8 cellular contexts compared by ENCODE assay signal in the genomic region with DNA sequence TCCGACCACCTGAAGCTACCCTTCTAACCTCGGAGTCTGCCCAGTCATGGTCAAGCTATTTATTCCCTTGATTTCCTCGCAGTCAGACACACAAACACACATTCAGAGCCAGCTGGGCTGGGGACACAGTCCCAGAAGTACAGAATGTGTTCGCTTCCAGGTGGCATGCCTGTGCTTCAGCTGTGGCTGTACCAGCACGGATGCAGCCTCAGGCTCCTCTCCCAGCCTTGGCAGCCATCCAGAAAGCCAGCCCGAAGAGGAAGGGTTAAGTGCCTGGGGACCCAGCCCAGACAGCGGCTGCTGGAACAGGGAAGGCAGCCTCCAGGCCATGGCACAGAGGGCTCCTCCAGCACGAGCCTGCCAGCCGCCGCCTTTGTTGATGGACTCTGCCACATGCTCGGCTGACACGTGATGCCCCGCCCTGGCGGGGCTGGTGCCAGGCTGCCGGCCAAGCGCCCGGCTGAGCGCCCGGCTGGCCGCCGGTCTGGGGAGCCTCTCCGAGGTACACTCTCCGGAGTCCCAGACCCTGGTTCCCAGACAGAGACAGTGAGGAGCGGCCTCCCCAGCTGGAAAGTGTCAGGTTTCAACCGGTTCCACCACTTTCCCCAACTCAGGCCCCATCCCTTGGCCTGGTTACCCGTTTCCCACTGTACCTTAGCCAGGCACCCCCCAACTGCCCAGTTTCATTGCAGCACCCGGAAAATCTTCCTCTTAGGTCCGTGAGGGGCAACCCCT. TPM values are rescaled to one million over a fixed set of nuclear protein-coding genes. Genes with fewer than 3 reads are reported as not detected.
A peak's percentile ranks its signal among the peaks of the same experiment; 100 is the strongest.
DNase-seq lines count a peak whose midpoint lies in the region; ATAC-seq lines count a peak whose summit lies in the region.

No MANE protein-coding gene starts in this region.

- H3K9me3 ChIP-seq in mucosa of rectum (ENCODE audit: control insufficient read depth in 2 of 2, low read length in 2 of 2) (no peaks in the 10 kb centered on the region), T-helper 17 cell (ENCODE audit: control insufficient read depth, low read length, poor library complexity, severe bottlenecking) (no peaks in the 10 kb centered on the region)

- H3K9me3 Mint-ChIP-seq in activated T-cell treated with anti-CD3 and anti-CD28 coated beads, Interleukin-2, amount 50 U/mL, for 4 hours = no peaks in the 10 kb centered on the region

- no peak overlapping the region for H3K27ac Mint-ChIP-seq in T-helper 17 cell

- no peak overlapping the region for H3K4me3 Mint-ChIP-seq in T-helper 17 cell
- H3K4me3 Mint-ChIP-seq in activated T-cell treated with anti-CD3 and anti-CD28 coated beads, Interleukin-2, amount 50 U/mL, for 4 hours = no peak overlapping the region

- H3K36me3 ChIP-seq in mucosa of rectum (ENCODE audit: control insufficient read depth in 2 of 2, insufficient read depth in 2 of 2, low read length in 2 of 2) = peaks cover 0 to 3% of the 10 kb centered on the region in 2 donors

- H3K4me1 Mint-ChIP-seq in T-helper 17 cell = peaks cover 45% of the 10 kb centered on the region
- peaks cover 72% of the 10 kb centered on the region for H3K4me1 Mint-ChIP-seq in activated T-cell treated with anti-CD3 and anti-CD28 coated beads, Interleukin-2, amount 50 U/mL, for 4 hours (ENCODE audit: low read depth)

- DNase-seq in NCI-H82 (lab: John Stamatoyannopoulos, UW) (peak; percentile 42), NCI-H82 treated with DMSO at 0.1 percent for 48 hours (lab: John Stamatoyannopoulos, UW; ENCODE audit: unreplicated experiment) (no peak), RPMI8226 (peak; percentile 73), fibroblast of gingiva (ENCODE audit: low read depth) (peak; percentile 72), T-helper 17 cell (no peak)
- no peak for DNase-seq in activated T-cell treated with anti-CD3 and anti-CD28 coated beads, Interleukin-2, amount 50 U/mL, for 4 hours

- H3K4me3 ChIP-seq in mucosa of rectum (ENCODE audit: low read length in 2 of 2) = peak overlapping the region; percentile 0 to 32

- H3K27me3 ChIP-seq in mucosa of rectum (ENCODE audit: control insufficient read depth in 2 of 2, insufficient read depth in 2 of 2, low read length in 2 of 2) = no peaks in the 10 kb centered on the region

- H3K27me3 Mint-ChIP-seq in T-helper 17 cell = no peaks in the 10 kb centered on the region
- no peaks in the 10 kb centered on the region for H3K27me3 Mint-ChIP-seq in activated T-cell treated with anti-CD3 and anti-CD28 coated beads, Interleukin-2, amount 50 U/mL, for 4 hours (ENCODE audit: low read depth)

- ATAC-seq in T-helper 17 cell (no peak), GM19395 (IDR thresholded peaks at IDR 0.05; ENCODE audit: unreplicated experiment) (no peak)
- no peak for ATAC-seq in activated T-cell treated with anti-CD3 and anti-CD28 coated beads, Interleukin-2, amount 50 U/mL, for 4 hours

- H3K36me3 Mint-ChIP-seq in T-helper 17 cell (ENCODE audit: low read depth) = no peaks in the 10 kb centered on the region
- H3K36me3 Mint-ChIP-seq in activated T-cell treated with anti-CD3 and anti-CD28 coated beads, Interleukin-2, amount 50 U/mL, for 4 hours (ENCODE audit: insufficient read depth) = peaks cover 3% of the 10 kb centered on the region

- H3K4me1 ChIP-seq in mucosa of rectum (ENCODE audit: control insufficient read depth in 2 of 2, insufficient read depth in 2 of 2, low read length in 2 of 2) = peaks cover 87 to 93% of the 10 kb centered on the region in 2 donors

- peak overlapping the region; percentile 57 to 92 for H3K27ac ChIP-seq in mucosa of rectum (ENCODE audit: low read depth in 2 of 2, low read length in 2 of 2)

- peak overlapping the region; percentile 45 to 58 for H3K9ac ChIP-seq in mucosa of rectum (ENCODE audit: low read depth in 1 of 2, low read length in 2 of 2)

RNA-seq across cellular contexts. Expression of gene BMF, which starts 5.4 kb away (rescaled TPM):
- 10 to 100 TPM in 1 of 2 donors, 1 to 10 TPM in 1; 8.0 to 13.4 TPM for total RNA-seq in T-helper 17 cell
- 1 to 10 TPM; 3.1 to 7.1 (median 6.6) TPM for total RNA-seq in activated T-cell treated with anti-CD3 and anti-CD28 coated beads, Interleukin-2, amount 50 U/mL, for 4 hours

RNA-seq across cellular contexts. Expression of gene BUB1B, which starts 57.6 kb away (rescaled TPM):
- total RNA-seq in T-helper 17 cell = 1 to 10 TPM; 1.1 to 3.4 TPM
- 10 to 100 TPM; 12.1 to 17.4 (median 15.6) TPM for total RNA-seq in activated T-cell treated with anti-CD3 and anti-CD28 coated beads, Interleukin-2, amount 50 U/mL, for 4 hours

Comparison
In these comparisons a context has a peak if more than half of its experiments do, and no peak if none do; other contexts are left out.
1. DNase-seq: peak in NCI-H82 (single experiment), RPMI8226 (single experiment) and fibroblast of gingiva (single experiment); none in NCI-H82 treated with DMSO at 0.1 percent for 48 hours (single experiment), T-helper 17 cell (0 of 3) and activated T-cell treated with anti-CD3 and anti-CD28 coated beads, Interleukin-2, amount 50 U/mL, for 4 hours (single experiment).